ENCODE assay signal across 8 cellular contexts in the genomic region with DNA sequence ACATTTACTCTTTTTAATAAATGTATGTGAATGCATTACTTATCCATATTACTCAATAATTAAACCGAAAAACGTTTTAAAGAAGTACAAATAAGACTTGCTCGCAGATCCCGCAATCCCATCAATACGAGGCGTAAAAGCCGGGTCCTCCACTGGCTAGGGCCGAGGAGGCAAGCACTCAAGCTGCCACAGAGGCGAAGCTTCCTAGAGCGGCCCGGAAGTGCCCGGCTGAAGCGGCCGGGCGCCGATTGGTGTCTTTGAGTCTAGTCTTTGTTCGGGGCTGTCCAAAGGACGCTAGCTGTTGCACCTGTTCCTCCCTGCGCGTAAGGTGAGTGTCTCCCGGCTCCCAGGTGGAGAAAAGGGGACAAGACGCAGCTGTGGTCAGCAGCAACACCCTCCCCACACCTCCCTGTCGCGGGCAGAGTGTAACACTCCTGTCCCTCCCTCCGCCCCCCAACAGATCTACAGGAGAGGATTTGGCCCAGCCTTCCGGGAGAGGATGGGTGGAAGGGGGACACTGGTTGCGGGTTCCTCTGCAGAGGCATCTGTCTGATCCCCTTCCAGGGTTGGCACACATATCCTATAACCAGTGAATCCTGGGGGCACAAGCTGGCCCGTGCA. TPM values are rescaled to one million over a fixed set of nuclear protein-coding genes. Genes with fewer than 3 reads are reported as not detected.
DNase-seq lines count a peak whose midpoint lies in the region; ATAC-seq and TF ChIP-seq lines count a peak whose summit lies in the region.

A gene (plus strand): TSS at position 260 of the 621 bp plus-strand sequence. CDS start 835 bp downstream, outside the sequence.

- ATAC-seq in HG02642 (IDR thresholded peaks at IDR 0.05; ENCODE audit: poor library complexity, unreplicated experiment) (peak; percentile 98), left cardiac atrium (peak; percentile 99 to 100)

- intact Hi-C loops in left cardiac atrium (cut with DNase I) (no loop called here), posterior cingulate gyrus (cut with DNase I) (loop anchor here (1.0 kb wide), 1 partner anchor 17 kb away; a partner anchor contains a TSS)

- TF ChIP-seq CTCF in GM12875 (IDR thresholded peaks at IDR 0.05; ENCODE audit: borderline replicate concordance, insufficient read depth, low read depth, low read length) = no peak

- peak; percentile 89 to 93 (median 92) for DNase-seq in NCI-H1417 (lab: John Stamatoyannopoulos, UW)
- DNase-seq in T follicular helper cell (ENCODE audit: low read depth) = peak; percentile 47
- peak; percentile 88 for DNase-seq in left cardiac atrium
- DNase-seq in posterior cingulate gyrus = peak; percentile 74 to 97 (median 86)

- no peaks in the 10 kb centered on the region for H3K4me1 ChIP-seq in urinary bladder (ENCODE audit: insufficient read depth)

- H3K27ac ChIP-seq in angular gyrus (ENCODE audit: low read depth, low read length) = peak within 1 kb of the TSS; percentile 23
- H3K27ac ChIP-seq in urinary bladder (ENCODE audit: low read depth) = no peak within 1 kb of the TSS

- H3K4me3 ChIP-seq in GM12875 (ENCODE audit: low read depth, low read length) = peak within 1 kb of the TSS; percentile 48
- H3K4me3 ChIP-seq in urinary bladder (ENCODE audit: low read depth, low read length) = peak within 1 kb of the TSS; percentile 52

- peaks cover 2% of the 10 kb centered on the region for H3K36me3 ChIP-seq in urinary bladder (ENCODE audit: insufficient read depth)

- under 1% methylated on average over 28 of the region's 28 CpGs for WGBS in urinary bladder

RNA-seq across cellular contexts. Expression of the gene that starts here (rescaled TPM):
- total RNA-seq in left cardiac atrium = 1 to 10 TPM; 2.4 TPM
- 3.9 TPM for total RNA-seq in urinary bladder
- polyA plus RNA-seq in urinary bladder = 3.5 TPM
